ENCODE assay signal across 26 cellular contexts in genomic region chr18:48689548-48689947, GRCh38.
DNase-seq lines count a peak whose midpoint lies in the region; ATAC-seq, FAIRE-seq and TF ChIP-seq lines count a peak whose summit lies in the region.
"Had no signal": no experiment of that assay in that cellular context is flagged by ENCODE, and none has a peak within 500 bp of the region (broad histone marks: within the 10 kb centered on the region; RNA-seq: fewer than 3 reads in every experiment).

No MANE protein-coding gene starts in this region.

- TF ChIP-seq CTCF in chondrocyte (IDR thresholded peaks at IDR 0.05) (no peak), kidney (IDR thresholded peaks at IDR 0.05; ENCODE audit: borderline replicate concordance, extremely low read depth, insufficient read depth) (no peak)

- H3K27ac ChIP-seq in kidney (ENCODE audit: low read depth in 2 of 2, low read length in 2 of 2) = no peak overlapping the region
- H3K27ac ChIP-seq: A549; BLaER1 treated with 17β-estradiol and CSF1 and Interleukin-3, amounts not matched to agents 10 nM and 100 nM had no signal

- no peaks in the 10 kb centered on the region for H3K9me3 Mint-ChIP-seq in chondrocyte (ENCODE audit: low read depth)
- H3K9me3 Mint-ChIP-seq: CD4-positive, alpha-beta T cell; CD8-positive, alpha-beta memory T cell; GM23338; H9 had no signal

- no peaks in the 10 kb centered on the region for H3K36me3 ChIP-seq in kidney (ENCODE audit: control insufficient read depth in 1 of 2, insufficient read depth in 2 of 2, low read length in 2 of 2)
- H3K36me3 ChIP-seq: BE2C had no signal

- no peak overlapping the region for H3K4me3 ChIP-seq in kidney (ENCODE audit: low read length in 2 of 2)
- H3K4me3 ChIP-seq: A549; BLaER1 treated with 17β-estradiol and CSF1 and Interleukin-3, amounts not matched to agents 10 nM and 100 nM; GM12878; GM23338 had no signal

- peak overlapping the region; percentile 54 for H3K27ac Mint-ChIP-seq in chondrocyte (ENCODE audit: unreplicated experiment)
- H3K27ac Mint-ChIP-seq: CD4-positive, alpha-beta T cell; CD8-positive, alpha-beta memory T cell; GM23338 had no signal

- intact Hi-C loops in kidney (cut with DNase I) (no loop called here), posterior vena cava (cut with DNase I) (loop anchor here (10.0 kb wide), 2 partner anchors 65 to 95 kb away; no protein-coding TSS in a partner anchor)

- no peaks in the 10 kb centered on the region for H3K27me3 Mint-ChIP-seq in chondrocyte (ENCODE audit: low read depth)
- H3K27me3 Mint-ChIP-seq: CD4-positive, alpha-beta T cell; CD8-positive, alpha-beta memory T cell had no signal

- no peak overlapping the region for H3K9ac ChIP-seq in kidney (ENCODE audit: low read length in 2 of 2)
- H3K9ac ChIP-seq: BLaER1 treated with 17β-estradiol and CSF1 and Interleukin-3, amounts not matched to agents 10 nM and 100 nM had no signal

- no peak for ATAC-seq in HG02642 (IDR thresholded peaks at IDR 0.05; ENCODE audit: poor library complexity, unreplicated experiment)
- ATAC-seq: A549, GM12878, GM23338, HCT116 had no signal

- DNase-seq in chondrocyte (ENCODE audit: low spot score) (no peak), kidney (peak; percentile 3), posterior vena cava (ENCODE audit: low spot score) (peak; percentile 23), kidney tubule cell (ENCODE audit: low spot score) (no peak)
- no peak for DNase-seq in activated CD4-positive, CD25-positive, alpha-beta regulatory T cell treated with anti-CD3 and anti-CD28 coated beads, Interleukin-2, amount 50 U/mL, for 72 hours
- DNase-seq in activated CD4-positive, alpha-beta T cell treated with anti-CD3 and anti-CD28 coated beads, Interleukin-2, amount 50 U/mL, for 48 hours = no peak
- DNase-seq: 8988T; ACHN; AML-193; BE2C; CD4-positive, alpha-beta T cell; CD8-positive, alpha-beta memory T cell; DMS 273 treated with DMSO at 0.1 percent for 48 hours; DMS79; EL; GDM1; H9 had no signal

- no peak for FAIRE-seq in kidney (lab: Jason Lieb, UNC)
- FAIRE-seq: A549, D721Med, GM12878, GM19239 had no signal

- H3K4me1 ChIP-seq in kidney (ENCODE audit: control insufficient read depth in 1 of 2, insufficient read depth in 1 of 2, low read depth in 1 of 2, low read length in 2 of 2) = peaks cover 0 to 3% of the 10 kb centered on the region in 2 donors
- H3K4me1 ChIP-seq: BE2C had no signal

- no peaks in the 10 kb centered on the region for H3K9me3 ChIP-seq in kidney (ENCODE audit: control insufficient read depth in 1 of 2, low read length in 2 of 2)
- H3K9me3 ChIP-seq: A549; BE2C; BLaER1 treated with 17β-estradiol and CSF1 and Interleukin-3, amounts not matched to agents 10 nM and 100 nM had no signal

- peaks cover 36% of the 10 kb centered on the region for H3K4me1 Mint-ChIP-seq in chondrocyte (ENCODE audit: low read depth)
- H3K4me1 Mint-ChIP-seq: CD8-positive, alpha-beta memory T cell; GM23338 had no signal

- no peak overlapping the region for H3K4me3 Mint-ChIP-seq in chondrocyte (ENCODE audit: unreplicated experiment)
- H3K4me3 Mint-ChIP-seq: CD14-positive monocyte; CD4-positive, alpha-beta T cell; CD8-positive, alpha-beta memory T cell; GM23338; H9 had no signal

- peaks cover 31% of the 10 kb centered on the region for H3K36me3 Mint-ChIP-seq in chondrocyte (ENCODE audit: low read depth)
- H3K36me3 Mint-ChIP-seq: CD8-positive, alpha-beta memory T cell had no signal

Comparison
In these comparisons a context has a peak if more than half of its experiments do, and no peak if none do; other contexts are left out.
1. DNase-seq: peak in kidney (single experiment) and posterior vena cava (single experiment); none in chondrocyte (single experiment), activated CD4-positive, CD25-positive, alpha-beta regulatory T cell treated with anti-CD3 and anti-CD28 coated beads, Interleukin-2, amount 50 U/mL, for 72 hours (single experiment), kidney tubule cell (single experiment) and activated CD4-positive, alpha-beta T cell treated with anti-CD3 and anti-CD28 coated beads, Interleukin-2, amount 50 U/mL, for 48 hours (0 of 2).